17 cellular contexts compared by ENCODE assay signal in genomic region chr13:97719759-97720158, GRCh38.
"Had no signal": no experiment of that assay in that cellular context is flagged by ENCODE, and none has a peak within 500 bp of the region (broad histone marks: within the 10 kb centered on the region; RNA-seq: fewer than 3 reads in every experiment).

No MANE protein-coding gene starts in this region.

- H3K9me3 ChIP-seq: adrenal gland, heart left ventricle, neutrophil, suprapubic skin had no signal

- H3K4me3 ChIP-seq: adrenal gland, heart left ventricle, skin epidermis, suprapubic skin had no signal

- ATAC-seq: activated CD8-positive, alpha-beta T cell treated with anti-CD3 and anti-CD28 coated beads for 36 hours; heart left ventricle; natural killer cell had no signal

- H3K79me2 ChIP-seq: parathyroid adenoma had no signal

- H3K4me1 ChIP-seq: adrenal gland, heart left ventricle, parathyroid adenoma, suprapubic skin had no signal

- H2AFZ ChIP-seq: parathyroid adenoma had no signal

- H3K27me3 ChIP-seq: adrenal gland, heart left ventricle, neutrophil, suprapubic skin had no signal

- DNase-seq: activated B cell treated with CpG ODN at 0.5 μM for 24 hours; activated CD4-positive, alpha-beta T cell treated with anti-CD3 and anti-CD28 coated beads for 48 hours; activated CD8-positive, alpha-beta T cell treated with anti-CD3 and anti-CD28 coated beads for 36 hours; activated effector memory CD4-positive, alpha-beta T cell treated with anti-CD3 and anti-CD28 coated beads, Interleukin-2, amount 50 U/mL, for 16 hours; activated T-cell treated with anti-CD3 and anti-CD28 coated beads, Interleukin-2, amount 50 U/mL, for 48 hours; adrenal gland; cortex of kidney; effector CD4-positive, alpha-beta T cell; foreskin melanocyte; heart left ventricle; natural killer cell; T-helper 2 cell had no signal

- FAIRE-seq: TTC549 had no signal

- H3K27ac ChIP-seq: adrenal gland, heart left ventricle, neutrophil, parathyroid adenoma, skin epidermis, suprapubic skin had no signal

- H3K9ac ChIP-seq: parathyroid adenoma had no signal

- H3K36me3 ChIP-seq: adrenal gland, heart left ventricle, neutrophil, suprapubic skin had no signal
